In genomic region chr21:33557447-33557846, GRCh38 we compare ENCODE assay signal across 26 cellular contexts. TPM values are rescaled to one million over a fixed set of nuclear protein-coding genes. Genes with fewer than 3 reads are reported as not detected.
DNase-seq lines count a peak whose midpoint lies in the region; ATAC-seq, FAIRE-seq and TF ChIP-seq lines count a peak whose summit lies in the region.
"Had no signal": no experiment of that assay in that cellular context is flagged by ENCODE, and none has a peak within 500 bp of the region (broad histone marks: within the 10 kb centered on the region; RNA-seq: fewer than 3 reads in every experiment).

No MANE protein-coding gene starts in this region.

- H4K5ac ChIP-seq in IMR-90 (ENCODE audit: low read depth, low read length) = no peak overlapping the region

- H3K36me3 Mint-ChIP-seq in activated T-cell treated with anti-CD3 and anti-CD28 coated beads, Interleukin-2, amount 50 U/mL, for 24 hours (ENCODE audit: low read depth) = peaks cover 97% of the 10 kb centered on the region
- peaks cover 93% of the 10 kb centered on the region for H3K36me3 Mint-ChIP-seq in brain

- no peak for DNase-seq in activated T-cell treated with anti-CD3 and anti-CD28 coated beads, Interleukin-2, amount 50 U/mL, for 24 hours
- DNase-seq in activated T-cell treated with anti-CD3 and anti-CD28 coated beads, Interleukin-2, amount 50 U/mL, for 48 hours = no peak
- DNase-seq in GM12891 (ENCODE audit: insufficient read length, low spot score) (no peak), IMR-90 (no peak), GF-D8 (lab: John Stamatoyannopoulos, UW) (no peak), left lobe of liver (ENCODE audit: low spot score) (no peak), mucosa of gallbladder (ENCODE audit: low spot score) (no peak)
- DNase-seq: 8988T; ACHN; AML-193; BE2C; CD4-positive, alpha-beta T cell; CD8-positive, alpha-beta memory T cell; DMS 273 treated with DMSO at 0.1 percent for 48 hours; DMS79; EL; GDM1; H9; HFFc6 had no signal

- CTCF ChIA-PET in IMR-90 (lab: Yijun Ruan, JAX) = no interaction called here

- peaks cover 2% of the 10 kb centered on the region; the same call in 1 of the 2 replicates for H3K4me1 ChIP-seq in IMR-90 (ENCODE audit: control insufficient read depth, insufficient read depth, low read length)
- H3K4me1 ChIP-seq: A549, BE2C had no signal

- no peak overlapping the region for H4K8ac ChIP-seq in IMR-90 (ENCODE audit: low read depth in 2 of 2, low read length in 2 of 2)

- peak; percentile 50 for FAIRE-seq in GM12891 (lab: Jason Lieb, UNC)
- FAIRE-seq: A549, D721Med had no signal

- peaks cover 60% of the 10 kb centered on the region for H3K36me3 ChIP-seq in IMR-90 (ENCODE audit: control insufficient read depth, insufficient read depth, low read length)

- H2AK5ac ChIP-seq in IMR-90 (ENCODE audit: low read depth, low read length) = no peak overlapping the region

- H2AFZ ChIP-seq in IMR-90 (replicated peaks; ENCODE audit: low read length, poor library complexity) = no peak overlapping the region
- H2AFZ ChIP-seq: GM23338 had no signal

- no peak overlapping the region for H3K9ac ChIP-seq in IMR-90 (ENCODE audit: low read depth, low read length)
- H3K9ac ChIP-seq: BLaER1 treated with 17β-estradiol and CSF1 and Interleukin-3, amounts not matched to agents 10 nM and 100 nM had no signal

- H3K14ac ChIP-seq in IMR-90 (replicated peaks; ENCODE audit: low read depth, low read length) = no peak overlapping the region

- peaks cover 92% of the 10 kb centered on the region for H4K20me1 ChIP-seq in IMR-90 (ENCODE audit: insufficient read depth, low read length)

- no peaks in the 10 kb centered on the region for H3K9me3 Mint-ChIP-seq in activated T-cell treated with anti-CD3 and anti-CD28 coated beads, Interleukin-2, amount 50 U/mL, for 24 hours
- H3K9me3 Mint-ChIP-seq in brain = peaks cover 0 to 11% (median 8%) of the 10 kb centered on the region in 5 experiments
- H3K9me3 Mint-ChIP-seq: CD4-positive, alpha-beta T cell; CD8-positive, alpha-beta memory T cell; GM23338; H9; HFFc6 had no signal

- no peak overlapping the region for H3K23ac ChIP-seq in IMR-90 (ENCODE audit: low read depth, low read length)

- no peak overlapping the region for H3K27ac ChIP-seq in IMR-90 (ENCODE audit: insufficient read depth, low read length)
- H3K27ac ChIP-seq: A549; BLaER1 treated with 17β-estradiol and CSF1 and Interleukin-3, amounts not matched to agents 10 nM and 100 nM had no signal

- H2BK5ac ChIP-seq in IMR-90 (ENCODE audit: low read depth, low read length, poor library complexity, severe bottlenecking) = no peak overlapping the region

- no peak overlapping the region for H3K4me3 ChIP-seq in IMR-90 (ENCODE audit: insufficient read depth, low read depth, low read length)
- H3K4me3 ChIP-seq: A549; BLaER1 treated with 17β-estradiol and CSF1 and Interleukin-3, amounts not matched to agents 10 nM and 100 nM; GM23338 had no signal

- H3K9me1 ChIP-seq in IMR-90 (ENCODE audit: insufficient read depth, low read length) = 0 out of 2 replicates have a peak, but pooled peaks cover 11% of the 10 kb centered on the region

- H3K9me3 ChIP-seq in IMR-90 (ENCODE audit: control insufficient read depth, insufficient read depth, low read length) = no peaks in the 10 kb centered on the region
- H3K9me3 ChIP-seq: A549; BE2C; BLaER1 treated with 17β-estradiol and CSF1 and Interleukin-3, amounts not matched to agents 10 nM and 100 nM had no signal

- no peak for TF ChIP-seq POLR2A in GM12891 (IDR thresholded peaks at IDR 0.05; ENCODE audit: low read depth, low read length)
- no peak for TF ChIP-seq POLR2A in IMR-90 (IDR thresholded peaks at IDR 0.05; ENCODE audit: low read depth, low read length)

- H3K27me3 Mint-ChIP-seq in activated T-cell treated with anti-CD3 and anti-CD28 coated beads, Interleukin-2, amount 50 U/mL, for 24 hours = no peaks in the 10 kb centered on the region
- H3K27me3 Mint-ChIP-seq in brain = peaks cover 4% of the 10 kb centered on the region
- H3K27me3 Mint-ChIP-seq: CD4-positive, alpha-beta T cell; CD8-positive, alpha-beta memory T cell had no signal

- intact Hi-C loops in IMR-90 (cut with micrococcal nuclease) = no loop called here

- in situ Hi-C loops in IMR-90 (cut with MboI; ENCODE audit: low sequenced_read_pairs) = no loop called here

- no peak overlapping the region for H3K4me2 ChIP-seq in IMR-90 (ENCODE audit: low read depth, low read length)
- H3K4me2 ChIP-seq: A549; BLaER1 treated with 17β-estradiol and CSF1 and Interleukin-3, amounts not matched to agents 10 nM and 100 nM; GM23338 had no signal

- ATAC-seq in IMR-90 (ENCODE audit: low read depth) (no peak), left lobe of liver (no peak)
- ATAC-seq: A549, GM23338, HCT116 had no signal

- peak overlapping the region; percentile 20 for H2AK9ac ChIP-seq in IMR-90 (replicated peaks; ENCODE audit: low read depth, low read length, poor library complexity)

- H3K27me3 ChIP-seq in IMR-90 (ENCODE audit: control insufficient read depth, insufficient read depth, low read length) = no peaks in the 10 kb centered on the region
- H3K27me3 ChIP-seq: BE2C; BLaER1 treated with 17β-estradiol and CSF1 and Interleukin-3, amounts not matched to agents 10 nM and 100 nM had no signal

- BruUV-seq in IMR-90 (replicated peaks; lab: Mats Ljungman, UMichigan) = no TSS peak

- no peak overlapping the region for H3K56ac ChIP-seq in IMR-90 (ENCODE audit: extremely low read depth, insufficient read depth, low read length)

- H3K18ac ChIP-seq in IMR-90 (ENCODE audit: low read depth, low read length) = no peak overlapping the region

- peaks cover 32 to 74% of the 10 kb centered on the region in 2 experiments for H3K79me1 ChIP-seq in IMR-90 (ENCODE audit: low read depth in 1 of 2, low read length in 2 of 2)

- no peak overlapping the region for H2BK20ac ChIP-seq in IMR-90 (ENCODE audit: low read depth, low read length)

- no peak overlapping the region for H2BK120ac ChIP-seq in IMR-90 (ENCODE audit: low read depth, low read length)

- dilution Hi-C loops in IMR-90 (cut with HindIII; ENCODE audit: low sequenced_read_pairs, unreplicated experiment) = no loop called here

- no peak for TF ChIP-seq CTCF in IMR-90 (conservative IDR thresholded peaks at IDR 0.05; ENCODE audit: low read depth, low read length)
- no peak for TF ChIP-seq CTCF in brain (conservative IDR thresholded peaks at IDR 0.05)

- 100% methylated on average over 7 of the region's 19 CpGs; no CpG with 5 or more reads in 1 of the 2 experiments for WGBS in IMR-90 (ENCODE audit: extremely low coverage in 2 of 2, insufficient read length in 1 of 2), 2 experiments

- TF ChIP-seq RAD21 in IMR-90 (IDR thresholded peaks at IDR 0.05; ENCODE audit: low read length) = no peak

- H3K4ac ChIP-seq in IMR-90 (ENCODE audit: low read depth, low read length) = no peak overlapping the region

- peaks cover 81% of the 10 kb centered on the region for H3K4me1 Mint-ChIP-seq in activated T-cell treated with anti-CD3 and anti-CD28 coated beads, Interleukin-2, amount 50 U/mL, for 24 hours (ENCODE audit: low read depth)
- peaks cover 63% of the 10 kb centered on the region for H3K4me1 Mint-ChIP-seq in brain
- H3K4me1 Mint-ChIP-seq: GM23338 had no signal

- no peak overlapping the region for H3K4me3 Mint-ChIP-seq in activated T-cell treated with anti-CD3 and anti-CD28 coated beads, Interleukin-2, amount 50 U/mL, for 24 hours
- peak overlapping the region in 3 of 5 experiments; percentile 21 to 73 (median 37) for H3K4me3 Mint-ChIP-seq in brain
- H3K4me3 Mint-ChIP-seq: CD14-positive monocyte, GM23338, H9, HFFc6 had no signal

- H3K27ac Mint-ChIP-seq in activated T-cell treated with anti-CD3 and anti-CD28 coated beads, Interleukin-2, amount 50 U/mL, for 24 hours = peak overlapping the region; percentile 40
- no peak overlapping the region for H3K27ac Mint-ChIP-seq in brain
- H3K27ac Mint-ChIP-seq: GM23338, H9 had no signal

- POLR2A ChIA-PET in IMR-90 (lab: Charles Lee; ENCODE audit: unreplicated experiment) = no interaction called here

- H2BK15ac ChIP-seq in IMR-90 (ENCODE audit: low read depth, low read length) = no peak overlapping the region

- H4K91ac ChIP-seq in IMR-90 (ENCODE audit: insufficient read depth, low read depth, low read length) = no peak overlapping the region

TF ChIP-seq in GM12891, 5 proteins besides CTCF, POLR2A, EP300 and RAD21 (continues in another document):
- TF ChIP-seq SPI1 (IDR thresholded peaks at IDR 0.05; ENCODE audit: low read depth, low read length) = no peak
- TF ChIP-seq PAX5 (IDR thresholded peaks at IDR 0.05; ENCODE audit: insufficient read depth, low read length, severe bottlenecking) = no peak
- no peak for TF ChIP-seq TAF1 (IDR thresholded peaks at IDR 0.05; ENCODE audit: low read depth, low read length)
- no peak for TF ChIP-seq POU2F2 (IDR thresholded peaks at IDR 0.05; ENCODE audit: low read depth, low read length)

TF ChIP-seq in IMR-90, 13 proteins besides CTCF, POLR2A, EP300 and RAD21 (continues in another document):
- TF ChIP-seq MXI1 (IDR thresholded peaks at IDR 0.05; ENCODE audit: borderline replicate concordance, low read depth, low read length) = no peak
- TF ChIP-seq MAFK (IDR thresholded peaks at IDR 0.05; ENCODE audit: low read depth, low read length) = no peak
- no peak for TF ChIP-seq CEBPB (IDR thresholded peaks at IDR 0.05; ENCODE audit: low read depth, low read length)
- TF ChIP-seq NFE2L2 (IDR thresholded peaks at IDR 0.05; ENCODE audit: low read depth, low read length) = no peak
- TF ChIP-seq FOS (IDR thresholded peaks at IDR 0.05; ENCODE audit: low read depth, low read length) = no peak

RNA-seq across cellular contexts. Expression of gene SON, which starts 14.6 kb away (rescaled TPM):
- 171 TPM for polyA plus RNA-seq in GM12891 (2012; ENCODE audit: low read depth, missing spikeins)
- total RNA-seq in IMR-90 (2012; rRNA removed) (144 and 146 TPM in 2 replicates), left lobe of liver (94.6 TPM), mucosa of gallbladder (257 TPM)
- polyA plus RNA-seq in IMR-90 (2012; rRNA removed) (62.9 and 81.6 TPM in 2 replicates), brain (ENCODE audit: insufficient read depth, low read depth, low replicate concordance) (127 TPM)
- 21.0 and 28.6 TPM in 2 replicates for polyA plus RNA-seq in IMR-90 (2012; cell fraction: cytosol; rRNA removed)
- 66.2 and 244 TPM in 2 replicates for polyA plus RNA-seq in IMR-90 (2012; cell fraction: nucleus; rRNA removed; ENCODE audit: low replicate concordance)

RNA-seq across cellular contexts. Expression of gene GART, which starts 15.5 kb away (rescaled TPM):
- polyA plus RNA-seq in GM12891 (2012; ENCODE audit: low read depth, missing spikeins) = 44.0 TPM
- total RNA-seq in IMR-90 (2012; rRNA removed) = 73.8 and 115 TPM in 2 replicates
- 21.0 and 29.9 TPM in 2 replicates for polyA plus RNA-seq in IMR-90 (2012; rRNA removed)
- polyA plus RNA-seq in IMR-90 (2012; cell fraction: cytosol; rRNA removed) = 4.9 and 22.6 TPM in 2 replicates
- polyA plus RNA-seq in IMR-90 (2012; cell fraction: nucleus; rRNA removed; ENCODE audit: low replicate concordance) = 6.4 and 48.2 TPM in 2 replicates
- 43.0 TPM for polyA plus RNA-seq in brain (ENCODE audit: insufficient read depth, low read depth, low replicate concordance)
- total RNA-seq in left lobe of liver = 31.7 TPM
- 51.9 TPM for total RNA-seq in mucosa of gallbladder

RNA-seq across cellular contexts. Expression of gene DONSON, which starts 31.0 kb away (rescaled TPM):
- polyA plus RNA-seq in GM12891 (2012; ENCODE audit: low read depth, missing spikeins) = 16.9 TPM
- total RNA-seq in IMR-90 (2012; rRNA removed) = 14.3 and 16.7 TPM in 2 replicates
- polyA plus RNA-seq in IMR-90 (2012; rRNA removed) = 16.6 and 17.2 TPM in 2 replicates
- polyA plus RNA-seq in IMR-90 (2012; cell fraction: cytosol; rRNA removed) = 4.2 and 5.7 TPM in 2 replicates
- polyA plus RNA-seq in IMR-90 (2012; cell fraction: nucleus; rRNA removed; ENCODE audit: low replicate concordance) = 7.1 and 32.4 TPM in 2 replicates
- polyA plus RNA-seq in brain (ENCODE audit: insufficient read depth, low read depth, low replicate concordance) = 17.6 TPM
- total RNA-seq in left lobe of liver = 6.2 TPM
- total RNA-seq in mucosa of gallbladder = 10.1 TPM
